12 cellular contexts compared by ENCODE assay signal in genomic region chr22:31044262-31044861, GRCh38. TPM values are rescaled to one million over a fixed set of nuclear protein-coding genes. Genes with fewer than 3 reads are reported as not detected.
DNase-seq lines count a peak whose midpoint lies in the region; ATAC-seq, FAIRE-seq and TF ChIP-seq lines count a peak whose summit lies in the region.
"Had no signal": no experiment of that assay in that cellular context is flagged by ENCODE, and none has a peak within 500 bp of the region (broad histone marks: within the 10 kb centered on the region; RNA-seq: fewer than 3 reads in every experiment).

No MANE protein-coding gene starts in this region.

- WGBS in K562 (ENCODE audit: insufficient coverage, low coverage, missing lambda C conversion rate): 55% methylated on average over 9 of the region's 13 CpGs
- 26% methylated on average over 13 of the region's 13 CpGs for WGBS in urinary bladder

- no peak for TF ChIP-seq RAD21 in K562 (CRISPR knock-in tag; conservative IDR thresholded peaks at IDR 0.05 in 1 of 2, IDR thresholded peaks at IDR 0.05 in 1 of 2)

- FAIRE-seq in K562 (lab: Jason Lieb, UNC): no peak

- H3K9me3 ChIP-seq in K562 (replicated peaks; ENCODE audit: control insufficient read depth, insufficient read depth, low read depth, low read length): no peaks in the 10 kb centered on the region; the same call in 1 of the 2 replicates

- peak overlapping the region in 1 of 2 experiments; percentile 52; a peak in 1 of 4 replicates for H3K9ac ChIP-seq in K562 (ENCODE audit: insufficient read depth in 1 of 2, low read depth in 2 of 2, low read length in 2 of 2)

- H3K27ac Mint-ChIP-seq in activated T-helper 1 cell treated with anti-CD3 and anti-CD28 coated beads, Interleukin-12 subunit alpha, Interleukin-12 subunit beta, Interleukin-2, Interleukin-4 antibody, amounts not matched to agents 30 ng/mL and 10 ng/mL and 1 ng/mL, durations not matched to agents 14 hours and 24 hours and 36 hours: no peak overlapping the region
- H3K27ac Mint-ChIP-seq: activated naive CD8-positive, alpha-beta T cell treated with anti-CD3 and anti-CD28 coated beads, Interleukin-2, amount 50 U/mL, for 24 hours; effector memory CD8-positive, alpha-beta T cell; stimulated activated naive B cell treated with anti-CD40 and anti-IgM and Interleukin-4, amounts not matched to agents 10 μg/mL and 1 μg/mL and 100 μg/mL, for 72 hours had no signal

- peak overlapping the region; percentile 19; the same call in 1 of the 2 replicates for H2AFZ ChIP-seq in K562 (ENCODE audit: low read depth, low read length)

- CTCF ChIA-PET in K562 (lab: Yijun Ruan, JAX; ENCODE audit: low intra/inter-chr PET ratio): no interaction called here

- H3K79me2 ChIP-seq in K562 (ENCODE audit: control insufficient read depth, insufficient read depth, low read length): no peaks in the 10 kb centered on the region

- no TSS peak for BruUV-seq in K562 (replicated peaks; lab: Mats Ljungman, UMichigan)

- POLR2A ChIA-PET in K562 (lab: Yijun Ruan, JAX): no interaction called here

- no peak for TF ChIP-seq CTCF in K562 (IDR thresholded peaks at IDR 0.05 in 2 of 3, conservative IDR thresholded peaks at IDR 0.05 in 1 of 3; ENCODE audit: insufficient read depth in 2 of 3, low read depth in 1 of 3, low read length in 3 of 3)

- H3K4me1 Mint-ChIP-seq in activated T-helper 1 cell treated with anti-CD3 and anti-CD28 coated beads, Interleukin-12 subunit alpha, Interleukin-12 subunit beta, Interleukin-2, Interleukin-4 antibody, amounts not matched to agents 30 ng/mL and 10 ng/mL and 1 ng/mL, durations not matched to agents 14 hours and 24 hours and 36 hours (ENCODE audit: low read depth): peaks cover 5% of the 10 kb centered on the region
- H3K4me1 Mint-ChIP-seq: activated naive CD8-positive, alpha-beta T cell treated with anti-CD3 and anti-CD28 coated beads, Interleukin-2, amount 50 U/mL, for 24 hours; stimulated activated naive B cell treated with anti-CD40 and anti-IgM and Interleukin-4, amounts not matched to agents 10 μg/mL and 1 μg/mL and 100 μg/mL, for 72 hours had no signal

- DNase-seq in K562 (ENCODE audit: extremely low read depth in 1 of 4, low spot score in 3 of 4): no peak
- no peak for DNase-seq in Right ventricle myocardium inferior (ENCODE audit: missing footprints)
- peak; percentile 8 for DNase-seq in myocyte (ENCODE audit: low read depth)
- no peak for DNase-seq in T-helper 1 cell
- no peak for DNase-seq in activated T-helper 1 cell treated with anti-CD3 and anti-CD28 coated beads, Interleukin-12 subunit alpha, Interleukin-12 subunit beta, Interleukin-2, Interleukin-4 antibody, amounts not matched to agents 30 ng/mL and 10 ng/mL and 1 ng/mL, durations not matched to agents 14 hours and 24 hours and 36 hours (ENCODE audit: low spot score)
- DNase-seq in glomerular visceral epithelial cell (ENCODE audit: extremely low spot score): no peak
- DNase-seq: activated naive CD8-positive, alpha-beta T cell treated with anti-CD3 and anti-CD28 coated beads, Interleukin-2, amount 50 U/mL, for 24 hours; effector memory CD8-positive, alpha-beta T cell; KG1; stimulated activated naive B cell treated with anti-CD40 and anti-IgM and Interleukin-4, amounts not matched to agents 10 μg/mL and 1 μg/mL and 100 μg/mL, for 72 hours had no signal

- no peak for TF ChIP-seq POLR2A in K562 (conservative IDR thresholded peaks at IDR 0.05)

- no peaks in the 10 kb centered on the region for H3K36me3 Mint-ChIP-seq in activated T-helper 1 cell treated with anti-CD3 and anti-CD28 coated beads, Interleukin-12 subunit alpha, Interleukin-12 subunit beta, Interleukin-2, Interleukin-4 antibody, amounts not matched to agents 30 ng/mL and 10 ng/mL and 1 ng/mL, durations not matched to agents 14 hours and 24 hours and 36 hours (ENCODE audit: low read depth)
- H3K36me3 Mint-ChIP-seq: stimulated activated naive B cell treated with anti-CD40 and anti-IgM and Interleukin-4, amounts not matched to agents 10 μg/mL and 1 μg/mL and 100 μg/mL, for 72 hours had no signal

- ATAC-seq in K562: no peak
- ATAC-seq in Right ventricle myocardium inferior: peak; percentile 41
- ATAC-seq: activated naive CD8-positive, alpha-beta T cell treated with anti-CD3 and anti-CD28 coated beads, Interleukin-2, amount 50 U/mL, for 24 hours; effector memory CD8-positive, alpha-beta T cell; stimulated activated naive B cell treated with anti-CD40 and anti-IgM and Interleukin-4, amounts not matched to agents 10 μg/mL and 1 μg/mL and 100 μg/mL, for 72 hours had no signal

- H3K9me1 ChIP-seq in K562 (ENCODE audit: control insufficient read depth, insufficient read depth, low read length): no peaks in the 10 kb centered on the region

- H4K20me1 ChIP-seq in K562 (replicated peaks; ENCODE audit: control insufficient read depth, insufficient read depth, low read length): no peaks in the 10 kb centered on the region

- H3K4me3 ChIP-seq in K562 (no peak overlapping the region), urinary bladder (ENCODE audit: low read depth, low read length) (no peak overlapping the region)

- no peak overlapping the region for H3K4me2 ChIP-seq in K562 (ENCODE audit: insufficient read depth, low read length)

- H3K4me1 ChIP-seq in K562 (replicated peaks in 1 of 2; ENCODE audit: control insufficient read depth in 2 of 2, insufficient read depth in 2 of 2, low read length in 2 of 2) (peaks cover 7 to 9% of the 10 kb centered on the region in 2 experiments; a peak in 3 of 5 replicates), urinary bladder (ENCODE audit: insufficient read depth) (peaks cover 4% of the 10 kb centered on the region)

- in situ Hi-C loops in K562 (cut with MboI): no loop called here

- intact Hi-C loops in K562 (cut with micrococcal nuclease) (no loop called here), Right ventricle myocardium inferior (cut with DNase I) (no loop called here)
- intact Hi-C loops in activated T-helper 1 cell treated with anti-CD3 and anti-CD28 coated beads, Interleukin-12 subunit alpha, Interleukin-12 subunit beta, Interleukin-2, Interleukin-4 antibody, amounts not matched to agents 30 ng/mL and 10 ng/mL and 1 ng/mL, durations not matched to agents 14 hours and 24 hours and 36 hours (cut with micrococcal nuclease): no loop called here

- H3K27ac ChIP-seq in K562 (ENCODE audit: extremely low read depth, low read depth, low read length): no peak overlapping the region
- H3K27ac ChIP-seq in urinary bladder (ENCODE audit: low read depth): peak overlapping the region; percentile 53

- H3K36me3 ChIP-seq in K562 (ENCODE audit: control insufficient read depth, insufficient read depth, low read length) (no peaks in the 10 kb centered on the region), urinary bladder (ENCODE audit: insufficient read depth) (no peaks in the 10 kb centered on the region)

- H3K27me3 ChIP-seq in K562 (ENCODE audit: control insufficient read depth in 2 of 2, insufficient read depth in 2 of 2, low read length in 2 of 2): no peaks in the 10 kb centered on the region

- TF ChIP-seq EP300 in K562 (IDR thresholded peaks at IDR 0.05; ENCODE audit: low read length): no peak

- no peaks in the 10 kb centered on the region for H3K27me3 Mint-ChIP-seq in activated T-helper 1 cell treated with anti-CD3 and anti-CD28 coated beads, Interleukin-12 subunit alpha, Interleukin-12 subunit beta, Interleukin-2, Interleukin-4 antibody, amounts not matched to agents 30 ng/mL and 10 ng/mL and 1 ng/mL, durations not matched to agents 14 hours and 24 hours and 36 hours (ENCODE audit: insufficient read depth)

- no peaks in the 10 kb centered on the region for H3K9me3 Mint-ChIP-seq in activated T-helper 1 cell treated with anti-CD3 and anti-CD28 coated beads, Interleukin-12 subunit alpha, Interleukin-12 subunit beta, Interleukin-2, Interleukin-4 antibody, amounts not matched to agents 30 ng/mL and 10 ng/mL and 1 ng/mL, durations not matched to agents 14 hours and 24 hours and 36 hours
- H3K9me3 Mint-ChIP-seq: activated naive CD8-positive, alpha-beta T cell treated with anti-CD3 and anti-CD28 coated beads, Interleukin-2, amount 50 U/mL, for 24 hours; effector memory CD8-positive, alpha-beta T cell had no signal

- H3K4me3 Mint-ChIP-seq in activated T-helper 1 cell treated with anti-CD3 and anti-CD28 coated beads, Interleukin-12 subunit alpha, Interleukin-12 subunit beta, Interleukin-2, Interleukin-4 antibody, amounts not matched to agents 30 ng/mL and 10 ng/mL and 1 ng/mL, durations not matched to agents 14 hours and 24 hours and 36 hours: no peak overlapping the region
- H3K4me3 Mint-ChIP-seq: activated naive CD8-positive, alpha-beta T cell treated with anti-CD3 and anti-CD28 coated beads, Interleukin-2, amount 50 U/mL, for 24 hours; effector memory CD8-positive, alpha-beta T cell; neural crest cell; stimulated activated naive B cell treated with anti-CD40 and anti-IgM and Interleukin-4, amounts not matched to agents 10 μg/mL and 1 μg/mL and 100 μg/mL, for 72 hours had no signal

TF ChIP-seq in K562, 482 proteins besides CTCF, POLR2A, EP300 and RAD21 (continues in another document):
- TF ChIP-seq NFE2L1 (tag; IDR thresholded peaks at IDR 0.05; ENCODE audit: borderline replicate concordance, low read depth): no peak
- no peak for TF ChIP-seq U2AF2 (optimal IDR thresholded peaks at IDR 0.05; ENCODE audit: low read depth, low read length)

RNA-seq across cellular contexts. Expression of gene SMTN, which starts 36.8 kb away (rescaled TPM):
- 49.3 and 111 TPM in 2 replicates for total RNA-seq in K562 (2011; cell fraction: chromatin; rRNA removed; ENCODE audit: low replicate concordance)
- 49.2 and 65.0 TPM in 2 replicates for total RNA-seq in K562 (2011; cell fraction: nucleolus; rRNA removed)
- 48.8 and 58.2 TPM in 2 replicates for total RNA-seq in K562 (2011; cell fraction: nucleoplasm; rRNA removed)
- total RNA-seq in K562 (2014; rRNA removed): 17.8 and 22.3 TPM in 2 replicates
- 8.8 and 11.1 TPM in 2 replicates for total RNA-seq in K562 (2014; rRNA removed; fragmentation: Illumina TruSeq; extraction: Trizol)
- 16.0 and 16.1 TPM in 2 replicates for total RNA-seq in K562 (2015; rRNA removed; fragmentation: Illumina TruSeq; extraction: Trizol)
- 39.9 and 41.1 TPM in 2 replicates for total RNA-seq in K562 (2021)
- polyA plus RNA-seq in K562 (2011; rRNA removed): 7.7 and 13.7 TPM in 2 replicates
- polyA plus RNA-seq in K562 (2011; cell fraction: cytosol; rRNA removed): 9.0 and 10.3 TPM in 2 replicates
- 70.1 and 84.9 TPM in 2 replicates for polyA plus RNA-seq in K562 (2011; cell fraction: nucleus; rRNA removed)
- 22.9 and 23.5 TPM in 2 replicates for polyA plus RNA-seq in K562 (2012)
- 17.6 and 28.4 TPM in 2 replicates for polyA plus RNA-seq in K562 (2014; fragmentation: Illumina TruSeq; extraction: Trizol)
- 1 to 10 TPM; 2.5 to 3.4 TPM for polyA plus RNA-seq in K562 (2014; fragmentation: Nextera tagmentation; extraction: Ambion mirVana)
- polyA plus RNA-seq in K562 (2014; rRNA removed): 20.6 and 25.5 TPM in 2 replicates
- polyA minus RNA-seq in K562 (2011; rRNA and poly(A)+ RNA removed): 4.6 and 7.0 TPM in 2 replicates
- 8.3 and 14.4 TPM in 2 replicates for polyA minus RNA-seq in K562 (2011; cell fraction: cytosol; rRNA and poly(A)+ RNA removed)
- 24.6 and 28.2 TPM in 2 replicates for polyA minus RNA-seq in K562 (2011; cell fraction: nucleus; rRNA and poly(A)+ RNA removed)
- 250 TPM for total RNA-seq in Right ventricle myocardium inferior
- 210 and 293 TPM in 2 replicates for total RNA-seq in myocyte
- 66.0 TPM for polyA plus RNA-seq in myocyte (2012)
- 149 TPM for total RNA-seq in urinary bladder
- 1,750 TPM for polyA plus RNA-seq in urinary bladder
- total RNA-seq in activated T-helper 1 cell treated with anti-CD3 and anti-CD28 coated beads, Interleukin-12 subunit alpha, Interleukin-12 subunit beta, Interleukin-2, Interleukin-4 antibody, amounts not matched to agents 30 ng/mL and 10 ng/mL and 1 ng/mL, durations not matched to agents 14 hours and 24 hours and 36 hours: 10.2 and 13.7 TPM in 2 replicates
